In genomic region chr1:204102029-204102611, GRCh38 we compare ENCODE assay signal across 1 cellular context.
TF ChIP-seq lines count a peak whose summit lies in the region.

No MANE protein-coding gene starts in this region.

TF ChIP-seq in HepG2, 621 proteins besides CTCF, POLR2A, EP300 and RAD21 (continued from another document and continues in another):
- TF ChIP-seq, protein P1, sequence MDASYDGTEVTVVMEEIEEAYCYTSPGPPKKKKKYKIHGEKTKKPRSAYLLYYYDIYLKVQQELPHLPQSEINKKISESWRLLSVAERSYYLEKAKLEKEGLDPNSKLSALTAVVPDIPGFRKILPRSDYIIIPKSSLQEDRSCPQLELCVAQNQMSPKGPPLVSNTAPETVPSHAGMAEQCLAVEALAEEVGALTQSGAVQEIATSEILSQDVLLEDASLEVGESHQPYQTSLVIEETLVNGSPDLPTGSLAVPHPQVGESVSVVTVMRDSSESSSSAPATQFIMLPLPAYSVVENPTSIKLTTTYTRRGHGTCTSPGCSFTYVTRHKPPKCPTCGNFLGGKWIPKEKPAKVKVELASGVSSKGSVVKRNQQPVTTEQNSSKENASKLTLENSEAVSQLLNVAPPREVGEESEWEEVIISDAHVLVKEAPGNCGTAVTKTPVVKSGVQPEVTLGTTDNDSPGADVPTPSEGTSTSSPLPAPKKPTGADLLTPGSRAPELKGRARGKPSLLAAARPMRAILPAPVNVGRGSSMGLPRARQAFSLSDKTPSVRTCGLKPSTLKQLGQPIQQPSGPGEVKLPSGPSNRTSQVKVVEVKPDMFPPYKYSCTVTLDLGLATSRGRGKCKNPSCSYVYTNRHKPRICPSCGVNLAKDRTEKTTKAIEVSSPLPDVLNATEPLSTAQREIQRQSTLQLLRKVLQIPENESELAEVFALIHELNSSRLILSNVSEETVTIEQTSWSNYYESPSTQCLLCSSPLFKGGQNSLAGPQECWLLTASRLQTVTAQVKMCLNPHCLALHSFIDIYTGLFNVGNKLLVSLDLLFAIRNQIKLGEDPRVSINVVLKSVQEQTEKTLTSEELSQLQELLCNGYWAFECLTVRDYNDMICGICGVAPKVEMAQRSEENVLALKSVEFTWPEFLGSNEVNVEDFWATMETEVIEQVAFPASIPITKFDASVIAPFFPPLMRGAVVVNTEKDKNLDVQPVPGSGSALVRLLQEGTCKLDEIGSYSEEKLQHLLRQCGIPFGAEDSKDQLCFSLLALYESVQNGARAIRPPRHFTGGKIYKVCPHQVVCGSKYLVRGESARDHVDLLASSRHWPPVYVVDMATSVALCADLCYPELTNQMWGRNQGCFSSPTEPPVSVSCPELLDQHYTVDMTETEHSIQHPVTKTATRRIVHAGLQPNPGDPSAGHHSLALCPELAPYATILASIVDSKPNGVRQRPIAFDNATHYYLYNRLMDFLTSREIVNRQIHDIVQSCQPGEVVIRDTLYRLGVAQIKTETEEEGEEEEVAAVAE (CRISPR knock-in tag; IDR thresholded peaks at IDR 0.05; ENCODE audit: borderline replicate concordance) = 0 out of 2 replicates have a peak, but pooled peaks have one; percentile 47
- TF ChIP-seq BCL3 (CRISPR knock-in tag; IDR thresholded peaks at IDR 0.05) (no peak), SOX6 (IDR thresholded peaks at IDR 0.05) (no peak), SOX6 (CRISPR knock-in tag; IDR thresholded peaks at IDR 0.05) (peak; percentile 73), ZNF512 (CRISPR knock-in tag; IDR thresholded peaks at IDR 0.05) (no peak), MAFG (CRISPR knock-in tag; IDR thresholded peaks at IDR 0.05) (no peak), GTF3A (CRISPR knock-in tag; conservative IDR thresholded peaks at IDR 0.05) (no peak), CBX2 (IDR thresholded peaks at IDR 0.05; ENCODE audit: low read depth, low read length) (no peak), CBX2 (CRISPR knock-in tag; IDR thresholded peaks at IDR 0.05; ENCODE audit: low read depth) (no peak), LBX2 (CRISPR knock-in tag; IDR thresholded peaks at IDR 0.05; ENCODE audit: borderline replicate concordance) (no peak), ZNF362 (CRISPR knock-in tag; IDR thresholded peaks at IDR 0.05; ENCODE audit: borderline replicate concordance) (no peak), ZNF501 (CRISPR knock-in tag; IDR thresholded peaks at IDR 0.05) (no peak), MATR3 (CRISPR knock-in tag; IDR thresholded peaks at IDR 0.05) (no peak), ELK4 (CRISPR knock-in tag; IDR thresholded peaks at IDR 0.05; ENCODE audit: borderline replicate concordance) (no peak), SMAD9 (CRISPR knock-in tag; IDR thresholded peaks at IDR 0.05) (no peak), ZEB1 (IDR thresholded peaks at IDR 0.05; ENCODE audit: insufficient replicate concordance, low read depth) (peak; percentile 82), ZNF512B (CRISPR knock-in tag; IDR thresholded peaks at IDR 0.05; ENCODE audit: borderline replicate concordance) (peak; percentile 76; the same call in 1 of the 2 replicates), ARID3A (IDR thresholded peaks at IDR 0.05; ENCODE audit: low read depth, low read length) (peak; percentile 54; the same call in 1 of the 2 replicates), MIER2 (CRISPR knock-in tag; IDR thresholded peaks at IDR 0.05) (no peak), GLI4 (CRISPR knock-in tag; IDR thresholded peaks at IDR 0.05; ENCODE audit: borderline replicate concordance) (no peak), ZNF607 (CRISPR knock-in tag; IDR thresholded peaks at IDR 0.05; ENCODE audit: borderline replicate concordance) (no peak), ZNF569 (CRISPR knock-in tag; IDR thresholded peaks at IDR 0.05; ENCODE audit: borderline replicate concordance) (no peak), ZNF441 (CRISPR knock-in tag; IDR thresholded peaks at IDR 0.05; ENCODE audit: borderline replicate concordance) (no peak), ZNF33B (CRISPR knock-in tag; IDR thresholded peaks at IDR 0.05) (no peak), ZNF317 (CRISPR knock-in tag; IDR thresholded peaks at IDR 0.05) (peak; percentile 90), ZNF383 (CRISPR knock-in tag; IDR thresholded peaks at IDR 0.05; ENCODE audit: borderline replicate concordance) (no peak), NR2F1 (CRISPR knock-in tag; IDR thresholded peaks at IDR 0.05) (no peak), FIP1L1 (IDR thresholded peaks at IDR 0.05; ENCODE audit: borderline replicate concordance, insufficient read depth, low read depth, low read length) (no peak), ZNF740 (CRISPR knock-in tag; IDR thresholded peaks at IDR 0.05) (no peak), DR1 (CRISPR knock-in tag; IDR thresholded peaks at IDR 0.05) (no peak), ZNF234 (CRISPR knock-in tag; conservative IDR thresholded peaks at IDR 0.05) (no peak), ZNF891 (CRISPR knock-in tag; IDR thresholded peaks at IDR 0.05) (no peak), GABPA (IDR thresholded peaks at IDR 0.05; ENCODE audit: low read depth, low read length) (no peak), GABPA (CRISPR knock-in tag; IDR thresholded peaks at IDR 0.05; ENCODE audit: low read depth) (no peak)
- TF ChIP-seq, protein P2, sequence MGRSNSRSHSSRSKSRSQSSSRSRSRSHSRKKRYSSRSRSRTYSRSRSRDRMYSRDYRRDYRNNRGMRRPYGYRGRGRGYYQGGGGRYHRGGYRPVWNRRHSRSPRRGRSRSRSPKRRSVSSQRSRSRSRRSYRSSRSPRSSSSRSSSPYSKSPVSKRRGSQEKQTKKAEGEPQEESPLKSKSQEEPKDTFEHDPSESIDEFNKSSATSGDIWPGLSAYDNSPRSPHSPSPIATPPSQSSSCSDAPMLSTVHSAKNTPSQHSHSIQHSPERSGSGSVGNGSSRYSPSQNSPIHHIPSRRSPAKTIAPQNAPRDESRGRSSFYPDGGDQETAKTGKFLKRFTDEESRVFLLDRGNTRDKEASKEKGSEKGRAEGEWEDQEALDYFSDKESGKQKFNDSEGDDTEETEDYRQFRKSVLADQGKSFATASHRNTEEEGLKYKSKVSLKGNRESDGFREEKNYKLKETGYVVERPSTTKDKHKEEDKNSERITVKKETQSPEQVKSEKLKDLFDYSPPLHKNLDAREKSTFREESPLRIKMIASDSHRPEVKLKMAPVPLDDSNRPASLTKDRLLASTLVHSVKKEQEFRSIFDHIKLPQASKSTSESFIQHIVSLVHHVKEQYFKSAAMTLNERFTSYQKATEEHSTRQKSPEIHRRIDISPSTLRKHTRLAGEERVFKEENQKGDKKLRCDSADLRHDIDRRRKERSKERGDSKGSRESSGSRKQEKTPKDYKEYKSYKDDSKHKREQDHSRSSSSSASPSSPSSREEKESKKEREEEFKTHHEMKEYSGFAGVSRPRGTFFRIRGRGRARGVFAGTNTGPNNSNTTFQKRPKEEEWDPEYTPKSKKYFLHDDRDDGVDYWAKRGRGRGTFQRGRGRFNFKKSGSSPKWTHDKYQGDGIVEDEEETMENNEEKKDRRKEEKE (IDR thresholded peaks at IDR 0.05) = no peak
- TF ChIP-seq, protein P3, sequence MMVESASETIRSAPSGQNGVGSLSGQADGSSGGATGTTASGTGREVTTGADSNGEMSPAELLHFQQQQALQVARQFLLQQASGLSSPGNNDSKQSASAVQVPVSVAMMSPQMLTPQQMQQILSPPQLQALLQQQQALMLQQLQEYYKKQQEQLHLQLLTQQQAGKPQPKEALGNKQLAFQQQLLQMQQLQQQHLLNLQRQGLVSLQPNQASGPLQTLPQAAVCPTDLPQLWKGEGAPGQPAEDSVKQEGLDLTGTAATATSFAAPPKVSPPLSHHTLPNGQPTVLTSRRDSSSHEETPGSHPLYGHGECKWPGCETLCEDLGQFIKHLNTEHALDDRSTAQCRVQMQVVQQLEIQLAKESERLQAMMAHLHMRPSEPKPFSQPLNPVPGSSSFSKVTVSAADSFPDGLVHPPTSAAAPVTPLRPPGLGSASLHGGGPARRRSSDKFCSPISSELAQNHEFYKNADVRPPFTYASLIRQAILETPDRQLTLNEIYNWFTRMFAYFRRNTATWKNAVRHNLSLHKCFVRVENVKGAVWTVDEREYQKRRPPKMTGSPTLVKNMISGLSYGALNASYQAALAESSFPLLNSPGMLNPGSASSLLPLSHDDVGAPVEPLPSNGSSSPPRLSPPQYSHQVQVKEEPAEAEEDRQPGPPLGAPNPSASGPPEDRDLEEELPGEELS (CRISPR knock-in tag; IDR thresholded peaks at IDR 0.05) = peak; percentile 82
